In genomic region chr5:140806834-140807775, GRCh38 we compare ENCODE assay signal across 8 cellular contexts. TPM values are rescaled to one million over a fixed set of nuclear protein-coding genes. Genes with fewer than 3 reads are reported as not detected.
A peak's percentile ranks its signal among the peaks of the same experiment; 100 is the strongest.
DNase-seq lines count a peak whose midpoint lies in the region; ATAC-seq and TF ChIP-seq lines count a peak whose summit lies in the region.

Gene PCDHA4 (plus strand): TSS chr5:140807068.

- no peak within 1 kb of the TSS for H3K27ac ChIP-seq in thoracic aorta

- no peaks in the 10 kb centered on the region for H3K27me3 ChIP-seq in thoracic aorta (replicated peaks; ENCODE audit: insufficient read depth)

- no peaks in the 10 kb centered on the region for H3K36me3 ChIP-seq in thoracic aorta

- H3K4me1 ChIP-seq in thoracic aorta (ENCODE audit: control insufficient read depth in 1 of 2, low read depth in 2 of 2): no peaks in the 10 kb centered on the region

- peak within 1 kb of the TSS; percentile 69 for H3K4me3 ChIP-seq in iPS-18c (ENCODE audit: insufficient read depth, low read depth, low read length)
- peak within 1 kb of the TSS; percentile 63 for H3K4me3 ChIP-seq in thoracic aorta

- no peaks in the 10 kb centered on the region for H3K9me3 ChIP-seq in iPS-18c (ENCODE audit: control insufficient read depth, insufficient read depth, low read length)
- H3K9me3 ChIP-seq in thoracic aorta: peaks cover 4% of the 10 kb centered on the region

- TF ChIP-seq CTCF in thoracic aorta (IDR thresholded peaks at IDR 0.05): peak; percentile 14

- peak in 2 of 3 donors; percentile 11 to 16 for DNase-seq in stimulated activated CD4-positive, alpha-beta T cell treated with anti-CD3 and anti-CD28 coated beads, TNF-alpha, amount 100 ng/mL, for 48 hours (ENCODE audit: low read depth in 3 of 3)
- no peak for DNase-seq in stimulated activated CD4-positive, alpha-beta T cell treated with anti-CD3 and anti-CD28 coated beads, Interleukin-4, amount 100 ng/mL, for 1 hour
- peak; percentile 18 to 45 for DNase-seq in activated CD4-positive, alpha-beta T cell treated with anti-CD3 and anti-CD28 coated beads, Interleukin-2, amount 50 U/mL, for 48 hours
- DNase-seq in thoracic aorta (ENCODE audit: low spot score): no peak
- DNase-seq in central memory CD4-positive, alpha-beta T cell: no peak

- ATAC-seq in thoracic aorta (ENCODE audit: insufficient number of reproducible peaks, low FRiP score, low read depth) (no peak), GM21825 (IDR thresholded peaks at IDR 0.05; ENCODE audit: unreplicated experiment) (no peak), HG02970 (IDR thresholded peaks at IDR 0.05; ENCODE audit: low FRiP score, unreplicated experiment) (no peak)

RNA-seq across cellular contexts. Expression of gene PCDHA4, which starts in this region (rescaled TPM):
- under 1 TPM; 0.78 to 0.81 TPM for total RNA-seq in thoracic aorta

Comparison
In these comparisons a context has a peak if more than half of its experiments do, and no peak if none do; other contexts are left out.
1. DNase-seq: peak in stimulated activated CD4-positive, alpha-beta T cell treated with anti-CD3 and anti-CD28 coated beads, TNF-alpha, amount 100 ng/mL, for 48 hours (2 of 3) and activated CD4-positive, alpha-beta T cell treated with anti-CD3 and anti-CD28 coated beads, Interleukin-2, amount 50 U/mL, for 48 hours (2 of 2); none in stimulated activated CD4-positive, alpha-beta T cell treated with anti-CD3 and anti-CD28 coated beads, Interleukin-4, amount 100 ng/mL, for 1 hour (single experiment), thoracic aorta (single experiment) and central memory CD4-positive, alpha-beta T cell (single experiment).